ENCODE assay signal across 8 cellular contexts in the genomic region with DNA sequence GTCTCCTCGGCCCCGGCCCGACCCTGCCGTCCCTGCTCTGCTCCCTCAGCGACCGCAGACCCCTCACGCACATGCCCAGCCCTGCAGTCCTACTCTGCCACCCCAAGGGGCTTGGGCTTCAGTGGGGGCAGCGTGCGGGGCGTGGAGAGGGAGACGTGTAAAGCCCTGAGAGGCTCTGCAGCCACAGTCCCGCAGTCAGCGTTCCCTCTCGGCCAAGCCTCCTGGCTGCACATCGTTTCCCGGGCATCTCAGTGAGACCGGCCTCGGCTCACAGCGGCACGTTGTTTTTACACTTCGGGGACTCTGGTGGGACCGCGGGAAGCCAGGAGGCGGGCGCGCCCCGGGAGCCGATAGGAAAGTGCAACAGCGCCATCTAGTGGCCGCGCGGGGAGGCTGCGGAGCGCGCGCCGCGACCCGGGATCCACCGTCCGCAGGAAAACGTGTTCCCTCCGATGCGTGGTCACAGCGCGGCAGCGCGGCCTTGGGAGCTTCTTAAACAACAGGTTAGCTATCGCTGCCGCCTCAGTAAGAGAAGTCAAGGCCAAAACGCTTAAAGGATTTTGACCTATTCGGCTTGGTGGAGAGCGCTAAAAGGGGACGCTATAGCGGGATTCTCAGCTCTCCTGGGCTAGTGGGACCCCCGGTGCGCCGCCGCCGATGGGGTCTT.
DNase-seq lines count a peak whose midpoint lies in the region; ATAC-seq and TF ChIP-seq lines count a peak whose summit lies in the region.

No MANE protein-coding gene starts in this region.

- H3K4me1 Mint-ChIP-seq in endothelial cell (ENCODE audit: unreplicated experiment): no peaks in the 10 kb centered on the region

- no peak overlapping the region for H3K27ac Mint-ChIP-seq in endothelial cell (ENCODE audit: unreplicated experiment)

- TF ChIP-seq CTCF in endothelial cell (IDR thresholded peaks at IDR 0.05; ENCODE audit: unreplicated experiment): peak; percentile 100

- H3K9me3 Mint-ChIP-seq in endothelial cell (ENCODE audit: unreplicated experiment): no peaks in the 10 kb centered on the region

- peak; percentile 34 for DNase-seq in NCI-H146 (lab: John Stamatoyannopoulos, UW)
- no peak for DNase-seq in NCI-H146 treated with DMSO at 0.1 percent for 48 hours (lab: John Stamatoyannopoulos, UW; ENCODE audit: unreplicated experiment)
- peak; percentile 26 for DNase-seq in NCI-H2171 treated with DMSO at 0.1 percent for 48 hours (lab: John Stamatoyannopoulos, UW)
- DNase-seq in activated CD8-positive, alpha-beta memory T cell treated with anti-CD3 and anti-CD28 coated beads for 48 hours (ENCODE audit: low read depth in 2 of 3, low spot score in 2 of 3): peak; percentile 42 to 81 (median 67)
- DNase-seq in endothelial cell (ENCODE audit: low spot score): peak; percentile 87
- DNase-seq in midbrain (lab: John Stamatoyannopoulos, UW): peak; percentile 69
- peak; percentile 41 for DNase-seq in stimulated activated CD8-positive, alpha-beta memory T cell treated with anti-CD3 and anti-CD28 coated beads, Interleukin-7, amount 100 ng/mL, for 24 hours (ENCODE audit: low read depth)

- peak; percentile 77 for ATAC-seq in HG02642 (IDR thresholded peaks at IDR 0.05; ENCODE audit: poor library complexity, unreplicated experiment)

- H3K4me3 Mint-ChIP-seq in endothelial cell (ENCODE audit: unreplicated experiment): no peak overlapping the region

- no peaks in the 10 kb centered on the region for H3K36me3 Mint-ChIP-seq in endothelial cell (ENCODE audit: low read depth, unreplicated experiment)

- H3K27me3 Mint-ChIP-seq in endothelial cell (ENCODE audit: unreplicated experiment): peaks cover 10% of the 10 kb centered on the region
